In genomic region chr12:118102609-118103008, GRCh38 we compare ENCODE assay signal across 9 cellular contexts. TPM values are rescaled to one million over a fixed set of nuclear protein-coding genes. Genes with fewer than 3 reads are reported as not detected.
DNase-seq lines count a peak whose midpoint lies in the region; ATAC-seq and TF ChIP-seq lines count a peak whose summit lies in the region.
"Had no signal": no experiment of that assay in that cellular context is flagged by ENCODE, and none has a peak within 500 bp of the region (broad histone marks: within the 10 kb centered on the region; RNA-seq: fewer than 3 reads in every experiment).

No MANE protein-coding gene starts in this region.

- peaks cover 7 to 11% (median 10%) of the 10 kb centered on the region in 3 donors for H3K4me1 Mint-ChIP-seq in CD8-positive, alpha-beta memory T cell

- no peak overlapping the region for H3K4me3 ChIP-seq in CD8-positive, alpha-beta memory T cell (ENCODE audit: low read length)
- peak overlapping the region; percentile 94 for H3K4me3 ChIP-seq in PC-3 (ENCODE audit: low read length)
- peak overlapping the region; percentile 61 for H3K4me3 ChIP-seq in epithelial cell of esophagus (ENCODE audit: low read length)
- H3K4me3 ChIP-seq in parathyroid adenoma (ENCODE audit: low read depth, low read length), result peak overlapping the region; percentile 69

- CTCF ChIA-PET in CD8-positive, alpha-beta memory T cell (lab: Charles Lee), result interaction anchor here (0.9 kb wide), 1 partner anchor 39 kb away, joined by 3 read pairs; no protein-coding TSS in a partner anchor
- CTCF ChIA-PET in PC-3 (lab: Charles Lee), result interaction anchor here (0.5 to 0.6 kb wide), 2 partner anchors 48 to 613 kb away, joined by 3 to 5 read pairs; no protein-coding TSS in a partner anchor

- H3K27me3 Mint-ChIP-seq in CD8-positive, alpha-beta memory T cell, result peaks cover 9 to 18% of the 10 kb centered on the region in 2 donors

- H3K9ac ChIP-seq in PC-3 (ENCODE audit: low read length) (peak overlapping the region; percentile 78), parathyroid adenoma (no peak overlapping the region)

- DNase-seq in CD8-positive, alpha-beta memory T cell, result no peak
- DNase-seq in PC-3 (peak; percentile 29), epithelial cell of esophagus (ENCODE audit: low read depth) (no peak), activated gamma-delta T cell treated with Interleukin-2 at 50 U/mL for 16 hours (no peak), SW 1271 (lab: John Stamatoyannopoulos, UW) (no peak), nucleus accumbens (lab: John Stamatoyannopoulos, UW) (no peak)
- DNase-seq: NCI-H1092 had no signal

- no peaks in the 10 kb centered on the region for H3K9me3 Mint-ChIP-seq in CD8-positive, alpha-beta memory T cell

- no peaks in the 10 kb centered on the region for H3K36me3 Mint-ChIP-seq in CD8-positive, alpha-beta memory T cell

- no peak for TF ChIP-seq CTCF in PC-3 (conservative IDR thresholded peaks at IDR 0.05; ENCODE audit: low read depth, low read length)
- no peak for TF ChIP-seq CTCF in epithelial cell of esophagus (IDR thresholded peaks at IDR 0.05; ENCODE audit: insufficient read depth, low read depth, low read length, missing control alignments)
- TF ChIP-seq CTCF in parathyroid adenoma (IDR thresholded peaks at IDR 0.05), result no peak

- H3K27ac Mint-ChIP-seq in CD8-positive, alpha-beta memory T cell, result peak overlapping the region in 1 of 8 donors; percentile 68

- peaks cover 4% of the 10 kb centered on the region for H3K4me1 ChIP-seq in CD8-positive, alpha-beta memory T cell (ENCODE audit: insufficient read depth, low read length)
- H3K4me1 ChIP-seq in PC-3 (ENCODE audit: insufficient read depth, low read length) (peaks cover 21% of the 10 kb centered on the region), parathyroid adenoma (peaks cover 7% of the 10 kb centered on the region)

- no peaks in the 10 kb centered on the region for H3K27me3 ChIP-seq in CD8-positive, alpha-beta memory T cell (ENCODE audit: insufficient read depth, low read length, poor library complexity, severe bottlenecking)
- H3K27me3 ChIP-seq in PC-3 (ENCODE audit: low read length) (no peaks in the 10 kb centered on the region), parathyroid adenoma (ENCODE audit: control insufficient read depth, insufficient read depth, low read length) (no peaks in the 10 kb centered on the region)

- peak overlapping the region; percentile 76 to 93 (median 87) for H3K4me3 Mint-ChIP-seq in CD8-positive, alpha-beta memory T cell

- peaks cover 2% of the 10 kb centered on the region for H3F3A ChIP-seq in PC-3 (ENCODE audit: low read length, unreplicated experiment)

- peak overlapping the region; percentile 84 for H2AFZ ChIP-seq in PC-3 (ENCODE audit: low read length)
- H2AFZ ChIP-seq in parathyroid adenoma, result peak overlapping the region; percentile 98

- H3K27ac ChIP-seq in CD8-positive, alpha-beta memory T cell (ENCODE audit: low read depth, low read length), result no peak overlapping the region
- H3K27ac ChIP-seq in PC-3 (ENCODE audit: low read length) (peak overlapping the region; percentile 28), parathyroid adenoma (peak overlapping the region; percentile 93)

- intact Hi-C loops in PC-3 (cut with micrococcal nuclease), result loop anchor here (1.0 kb wide), 1 partner anchor 43 kb away; no protein-coding TSS in a partner anchor

- ATAC-seq in PC-3, result no peak
- no peak for ATAC-seq in GM18870 (IDR thresholded peaks at IDR 0.05; ENCODE audit: unreplicated experiment)

- no peaks in the 10 kb centered on the region for H3K9me2 ChIP-seq in PC-3 (replicated peaks; ENCODE audit: low read length)

- TSS peak; percentile 41 for BruUV-seq in PC-3 (replicated peaks; lab: Mats Ljungman, UMichigan)

- no peaks in the 10 kb centered on the region for H4K20me1 ChIP-seq in PC-3 (ENCODE audit: low read length)

- H3K79me2 ChIP-seq in PC-3 (ENCODE audit: low read length) (peaks cover 29% of the 10 kb centered on the region; the same call in 1 of the 2 replicates), parathyroid adenoma (no peaks in the 10 kb centered on the region)

- POLR2A ChIA-PET in CD8-positive, alpha-beta memory T cell (lab: Charles Lee), result no interaction called here
- POLR2A ChIA-PET in PC-3 (lab: Charles Lee; ENCODE audit: unreplicated experiment), result interaction anchor here (0.5 to 1.2 kb wide), 2 partner anchors 38 to 42 kb away, joined by 4 to 5 read pairs; partner anchors contain the start of gene WSB2

- H3K4me2 ChIP-seq in PC-3 (ENCODE audit: low read length) (peak overlapping the region; percentile 96), parathyroid adenoma (ENCODE audit: low read length) (peak overlapping the region; percentile 82)

- no peaks in the 10 kb centered on the region for H3K36me3 ChIP-seq in CD8-positive, alpha-beta memory T cell (ENCODE audit: insufficient read depth, low read length)
- no peaks in the 10 kb centered on the region for H3K36me3 ChIP-seq in PC-3 (ENCODE audit: low read depth, low read length)
- H3K36me3 ChIP-seq in parathyroid adenoma (ENCODE audit: control insufficient read depth, insufficient read depth, low read length), result no peaks in the 10 kb centered on the region

- no peaks in the 10 kb centered on the region for H3K9me3 ChIP-seq in CD8-positive, alpha-beta memory T cell (ENCODE audit: low read length)
- no peaks in the 10 kb centered on the region for H3K9me3 ChIP-seq in PC-3 (ENCODE audit: low read length)
- no peaks in the 10 kb centered on the region for H3K9me3 ChIP-seq in parathyroid adenoma (ENCODE audit: control insufficient read depth, low read length)

RNA-seq across cellular contexts. Expression of gene VSIG10, which starts 1.2 kb away (rescaled TPM):
- 1 to 10 TPM; 7.9 to 9.0 TPM for total RNA-seq in CD8-positive, alpha-beta memory T cell
- polyA plus RNA-seq in CD8-positive, alpha-beta memory T cell, result 1.7 TPM
- total RNA-seq in PC-3 (2014; rRNA removed), result 60.8 and 68.8 TPM in 2 replicates

RNA-seq across cellular contexts. Expression of gene PEBP1, which starts 33.3 kb away (rescaled TPM):
- 100 to 1,000 TPM; 140 to 142 TPM for total RNA-seq in CD8-positive, alpha-beta memory T cell
- polyA plus RNA-seq in CD8-positive, alpha-beta memory T cell, result 317 TPM
- total RNA-seq in PC-3 (2014; rRNA removed), result 313 and 368 TPM in 2 replicates

RNA-seq across cellular contexts. Expression of gene WSB2, which starts 41.6 kb away (rescaled TPM):
- 10 to 100 TPM; 74.2 to 84.4 TPM for total RNA-seq in CD8-positive, alpha-beta memory T cell
- 24.8 TPM for polyA plus RNA-seq in CD8-positive, alpha-beta memory T cell
- total RNA-seq in PC-3 (2014; rRNA removed), result 166 and 203 TPM in 2 replicates
